ENCODE assay signal across 19 cellular contexts in genomic region chr4:1572964-1573720, GRCh38.
"Had no signal": no experiment of that assay in that cellular context is flagged by ENCODE, and none has a peak within 500 bp of the region (broad histone marks: within the 10 kb centered on the region; RNA-seq: fewer than 3 reads in every experiment).

No MANE protein-coding gene starts in this region.

- H3K4me3 Mint-ChIP-seq: activated naive CD8-positive, alpha-beta T cell treated with anti-CD3 and anti-CD28 coated beads, Interleukin-2, amount 50 U/mL, for 24 hours; activated T-helper 1 cell treated with anti-CD3 and anti-CD28 coated beads, Interleukin-12 subunit alpha, Interleukin-12 subunit beta, Interleukin-2, Interleukin-4 antibody, amounts not matched to agents 30 ng/mL and 10 ng/mL and 1 ng/mL, durations not matched to agents 14 hours and 24 hours and 36 hours; endodermal cell; naive thymus-derived CD4-positive, alpha-beta T cell; stimulated activated naive CD8-positive, alpha-beta T cell treated with anti-CD3 and anti-CD28 coated beads, Interleukin-15, Interleukin-2, amounts not matched to agents 100 ng/mL and 50 ng/mL, for 24 hours; T-helper 2 cell treated with Interferon-gamma antibody and Interleukin-4, amounts not matched to agents 5 μg/mL and 100 μg/mL, for 36 hours had no signal

- H3K4me3 ChIP-seq: dorsolateral prefrontal cortex, gastroesophageal sphincter, lung, right atrium auricular region, skin epidermis, suprapubic skin had no signal

- H3K36me3 Mint-ChIP-seq: naive thymus-derived CD4-positive, alpha-beta T cell had no signal

- H3K4me1 Mint-ChIP-seq: activated naive CD8-positive, alpha-beta T cell treated with anti-CD3 and anti-CD28 coated beads, Interleukin-2, amount 50 U/mL, for 24 hours had no signal

- H3K27me3 Mint-ChIP-seq: activated naive CD8-positive, alpha-beta T cell treated with anti-CD3 and anti-CD28 coated beads, Interleukin-2, amount 50 U/mL, for 24 hours; naive thymus-derived CD4-positive, alpha-beta T cell; stimulated activated naive CD8-positive, alpha-beta T cell treated with anti-CD3 and anti-CD28 coated beads, Interleukin-15, Interleukin-2, amounts not matched to agents 100 ng/mL and 50 ng/mL, for 24 hours had no signal

- FAIRE-seq: astrocyte had no signal

- DNase-seq: activated CD4-positive, alpha-beta T cell treated with anti-CD3 and anti-CD28 coated beads, Interleukin-2, amount 50 U/mL, for 1 hour; activated CD4-positive, CD25-positive, alpha-beta regulatory T cell; activated naive CD4-positive, alpha-beta T cell; activated naive CD8-positive, alpha-beta T cell treated with anti-CD3 and anti-CD28 coated beads, Interleukin-2, amount 50 U/mL, for 24 hours; dorsolateral prefrontal cortex; islet precursor cell; naive thymus-derived CD4-positive, alpha-beta T cell; stimulated activated CD4-positive, alpha-beta T cell treated with anti-CD3 and anti-CD28 coated beads, Interleukin-4, amount 100 ng/mL, for 24 hours; trophoblast cell had no signal

- H3K36me3 ChIP-seq: gastroesophageal sphincter, right atrium auricular region, suprapubic skin had no signal

- H3K27me3 ChIP-seq: right atrium auricular region had no signal

- H3K27ac ChIP-seq: dorsolateral prefrontal cortex, gastroesophageal sphincter, right atrium auricular region, skin epidermis, suprapubic skin had no signal

- H3K27ac Mint-ChIP-seq: activated naive CD8-positive, alpha-beta T cell treated with anti-CD3 and anti-CD28 coated beads, Interleukin-2, amount 50 U/mL, for 24 hours; activated T-helper 1 cell treated with anti-CD3 and anti-CD28 coated beads, Interleukin-12 subunit alpha, Interleukin-12 subunit beta, Interleukin-2, Interleukin-4 antibody, amounts not matched to agents 30 ng/mL and 10 ng/mL and 1 ng/mL, durations not matched to agents 14 hours and 24 hours and 36 hours; endodermal cell; stimulated activated naive CD8-positive, alpha-beta T cell treated with anti-CD3 and anti-CD28 coated beads, Interleukin-15, Interleukin-2, amounts not matched to agents 100 ng/mL and 50 ng/mL, for 24 hours; T-helper 2 cell treated with Interferon-gamma antibody and Interleukin-4, amounts not matched to agents 5 μg/mL and 100 μg/mL, for 36 hours had no signal

- H3K9me3 ChIP-seq: gastroesophageal sphincter, right atrium auricular region, suprapubic skin had no signal

- H3K9me3 Mint-ChIP-seq: activated naive CD8-positive, alpha-beta T cell treated with anti-CD3 and anti-CD28 coated beads, Interleukin-2, amount 50 U/mL, for 24 hours; activated T-helper 1 cell treated with anti-CD3 and anti-CD28 coated beads, Interleukin-12 subunit alpha, Interleukin-12 subunit beta, Interleukin-2, Interleukin-4 antibody, amounts not matched to agents 30 ng/mL and 10 ng/mL and 1 ng/mL, durations not matched to agents 14 hours and 24 hours and 36 hours; stimulated activated naive CD8-positive, alpha-beta T cell treated with anti-CD3 and anti-CD28 coated beads, Interleukin-15, Interleukin-2, amounts not matched to agents 100 ng/mL and 50 ng/mL, for 24 hours; T-helper 2 cell treated with Interferon-gamma antibody and Interleukin-4, amounts not matched to agents 5 μg/mL and 100 μg/mL, for 36 hours had no signal
